In genomic region chr21:45110873-45111624, GRCh38 we compare ENCODE assay signal across 1 cellular context.
TF ChIP-seq lines count a peak whose summit lies in the region.

No MANE protein-coding gene starts in this region.

TF ChIP-seq in H1, 55 proteins besides CTCF, POLR2A, EP300 and RAD21 (continued from another document):
- TF ChIP-seq TEAD4 (IDR thresholded peaks at IDR 0.05; ENCODE audit: low read depth, low read length), result no peak
- no peak for TF ChIP-seq ZNF274 (IDR thresholded peaks at IDR 0.05; ENCODE audit: borderline replicate concordance, extremely low read depth, low read length)
- no peak for TF ChIP-seq RXRA (IDR thresholded peaks at IDR 0.05; ENCODE audit: insufficient read depth, low read depth, low read length)
- TF ChIP-seq ATF3 (IDR thresholded peaks at IDR 0.05; ENCODE audit: insufficient read depth, low read depth, low read length), result no peak
- TF ChIP-seq, protein P1, sequence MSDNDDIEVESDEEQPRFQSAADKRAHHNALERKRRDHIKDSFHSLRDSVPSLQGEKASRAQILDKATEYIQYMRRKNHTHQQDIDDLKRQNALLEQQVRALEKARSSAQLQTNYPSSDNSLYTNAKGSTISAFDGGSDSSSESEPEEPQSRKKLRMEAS (IDR thresholded peaks at IDR 0.05), result no peak
- no peak for TF ChIP-seq KDM4A (IDR thresholded peaks at IDR 0.05; ENCODE audit: low read depth, low read length, severe bottlenecking)
TF ChIP-seq in H1: peak in this region for 0.
